37 cellular contexts compared by ENCODE assay signal in genomic region chr6:36487698-36488097, GRCh38. TPM values are rescaled to one million over a fixed set of nuclear protein-coding genes. Genes with fewer than 3 reads are reported as not detected.
DNase-seq lines count a peak whose midpoint lies in the region; ATAC-seq, FAIRE-seq and TF ChIP-seq lines count a peak whose summit lies in the region.
"Had no signal": no experiment of that assay in that cellular context is flagged by ENCODE, and none has a peak within 500 bp of the region (broad histone marks: within the 10 kb centered on the region; RNA-seq: fewer than 3 reads in every experiment).

No MANE protein-coding gene starts in this region.

- no peaks in the 10 kb centered on the region for H3K79me2 ChIP-seq in HepG2 (ENCODE audit: insufficient read depth, low read length)

- H3K9me3 Mint-ChIP-seq in effector memory CD8-positive, alpha-beta T cell = no peaks in the 10 kb centered on the region
- H3K9me3 Mint-ChIP-seq: activated naive CD8-positive, alpha-beta T cell treated with anti-CD3 and anti-CD28 coated beads, Interleukin-2, amount 10 ng/mL, durations not matched to agents 7 days and 5 days; activated T-helper 2 cell treated with anti-CD3 and anti-CD28 coated beads, Interferon-gamma antibody, Interleukin-2, Interleukin-4, amounts not matched to agents 10 μg/mL and 5 μg/mL and 100 μg/mL, durations not matched to agents 14 hours and 24 hours and 36 hours; nephron; stimulated activated naive B cell treated with anti-CD40 and anti-IgM and Interleukin-4, amounts not matched to agents 10 μg/mL and 1 μg/mL and 100 μg/mL, for 72 hours had no signal

- H3K4me2 ChIP-seq in HepG2 (ENCODE audit: low read depth, low read length) = no peak overlapping the region
- H3K4me2 ChIP-seq: BLaER1 treated with 17β-estradiol and CSF1 and Interleukin-3, amounts not matched to agents 10 nM and 100 nM had no signal

- TF ChIP-seq CTCF in HepG2 (CRISPR knock-in tag; IDR thresholded peaks at IDR 0.05) = no peak
- no peak for TF ChIP-seq CTCF in right lobe of liver (IDR thresholded peaks at IDR 0.05)
- TF ChIP-seq CTCF in neutrophil (IDR thresholded peaks at IDR 0.05) = no peak

- H3K36me3 ChIP-seq in HepG2 (replicated peaks in 1 of 2; ENCODE audit: control insufficient read depth in 1 of 2, insufficient read depth in 2 of 2, low read length in 2 of 2) = peaks cover 7 to 26% of the 10 kb centered on the region in 2 experiments; a peak in 4 of 5 replicates
- peaks cover 0 to 28% (median 7%) of the 10 kb centered on the region in 4 donors for H3K36me3 ChIP-seq in right lobe of liver
- H3K36me3 ChIP-seq in neutrophil = peaks cover 46% of the 10 kb centered on the region

- in situ Hi-C loops in HepG2 (cut with HindIII; ENCODE audit: extremely low pct_ligation_motif_present, low pct_unique_long_range_greater_than_20kb) = no loop called here

- H3K27me3 ChIP-seq in HepG2 (ENCODE audit: control insufficient read depth in 1 of 2, insufficient read depth in 2 of 2, low read length in 2 of 2) (no peaks in the 10 kb centered on the region), right lobe of liver (no peaks in the 10 kb centered on the region), neutrophil (no peaks in the 10 kb centered on the region)
- H3K27me3 ChIP-seq: ascending aorta; BLaER1 treated with 17β-estradiol and CSF1 and Interleukin-3, amounts not matched to agents 10 nM and 100 nM; suprapubic skin; upper lobe of left lung had no signal

- H3K4me1 Mint-ChIP-seq in effector memory CD8-positive, alpha-beta T cell (ENCODE audit: low read depth in 2 of 2) = peaks cover 3 to 12% of the 10 kb centered on the region in 2 donors
- H3K4me1 Mint-ChIP-seq: stimulated activated naive B cell treated with anti-CD40 and anti-IgM and Interleukin-4, amounts not matched to agents 10 μg/mL and 1 μg/mL and 100 μg/mL, for 72 hours had no signal

- CTCF ChIA-PET in HepG2 (lab: Yijun Ruan, JAX; ENCODE audit: low intra/inter-chr PET ratio, low total read pairs) = no interaction called here

- H3K36me3 Mint-ChIP-seq in effector memory CD8-positive, alpha-beta T cell (ENCODE audit: insufficient read depth) = peaks cover 60% of the 10 kb centered on the region

- TF ChIP-seq POLR2A in HepG2 (IDR thresholded peaks at IDR 0.05; ENCODE audit: insufficient read depth in 1 of 2, low read depth in 2 of 2, low read length in 2 of 2) (no peak), right lobe of liver (IDR thresholded peaks at IDR 0.05) (no peak)

- no peaks in the 10 kb centered on the region for H4K20me1 ChIP-seq in HepG2 (ENCODE audit: insufficient read depth, low read length)

- H3K27ac Mint-ChIP-seq in effector memory CD8-positive, alpha-beta T cell = peak overlapping the region; percentile 52 to 59
- H3K27ac Mint-ChIP-seq: activated naive CD8-positive, alpha-beta T cell treated with anti-CD3 and anti-CD28 coated beads, Interleukin-2, amount 10 ng/mL, durations not matched to agents 7 days and 5 days; activated T-helper 2 cell treated with anti-CD3 and anti-CD28 coated beads, Interferon-gamma antibody, Interleukin-2, Interleukin-4, amounts not matched to agents 10 μg/mL and 5 μg/mL and 100 μg/mL, durations not matched to agents 14 hours and 24 hours and 36 hours; nephron; stimulated activated naive B cell treated with anti-CD40 and anti-IgM and Interleukin-4, amounts not matched to agents 10 μg/mL and 1 μg/mL and 100 μg/mL, for 72 hours had no signal

- H3K9me3 ChIP-seq in HepG2 (ENCODE audit: low read length) = no peaks in the 10 kb centered on the region
- no peaks in the 10 kb centered on the region for H3K9me3 ChIP-seq in right lobe of liver
- no peaks in the 10 kb centered on the region for H3K9me3 ChIP-seq in neutrophil
- H3K9me3 ChIP-seq: ascending aorta; BLaER1 treated with 17β-estradiol and CSF1 and Interleukin-3, amounts not matched to agents 10 nM and 100 nM; suprapubic skin; upper lobe of left lung had no signal

- peak; percentile 15 for FAIRE-seq in HepG2 (lab: Jason Lieb, UNC)
- FAIRE-seq: H54, keratinocyte had no signal

- H3K4me3 ChIP-seq in HepG2 (replicated peaks in 1 of 3; ENCODE audit: insufficient read depth in 1 of 3, low read depth in 2 of 3, low read length in 3 of 3) (no peak overlapping the region), right lobe of liver (no peak overlapping the region), neutrophil (ENCODE audit: low read depth in 1 of 2, low read length in 1 of 2) (no peak overlapping the region)
- H3K4me3 ChIP-seq: ascending aorta; BLaER1 treated with 17β-estradiol and CSF1 and Interleukin-3, amounts not matched to agents 10 nM and 100 nM; suprapubic skin; upper lobe of left lung had no signal

- POLR2A ChIA-PET in HepG2 (lab: Yijun Ruan, JAX) = no interaction called here

- no peak overlapping the region for H2AFZ ChIP-seq in HepG2 (ENCODE audit: low read length)

- ATAC-seq in HepG2 (no peak), right lobe of liver (no peak), HG02970 (IDR thresholded peaks at IDR 0.05; ENCODE audit: low FRiP score, unreplicated experiment) (no peak), GM18907 (IDR thresholded peaks at IDR 0.05; ENCODE audit: unreplicated experiment) (no peak)
- ATAC-seq in effector memory CD8-positive, alpha-beta T cell (replicated peaks) = no peak
- ATAC-seq: activated CD4-positive, CD25-positive, alpha-beta regulatory T cell treated with anti-CD3 and anti-CD28 coated beads, Interleukin-2, amount 50 U/mL, for 24 hours; Panc1; stimulated activated naive B cell treated with anti-CD40 and anti-IgM and Interleukin-4, amounts not matched to agents 10 μg/mL and 1 μg/mL and 100 μg/mL, for 72 hours had no signal

- intact Hi-C loops in HepG2 (cut with micrococcal nuclease; ENCODE audit: unreplicated experiment) (no loop called here), right lobe of liver (cut with DNase I) (loop anchor here in 1 of 2 donors (10.0 kb wide), 1 partner anchor 87 kb away; no protein-coding TSS in a partner anchor), posterior cingulate gyrus (cut with DNase I) (no loop called here)

- no peak overlapping the region for H3K4me3 Mint-ChIP-seq in effector memory CD8-positive, alpha-beta T cell
- H3K4me3 Mint-ChIP-seq: activated naive CD8-positive, alpha-beta T cell treated with anti-CD3 and anti-CD28 coated beads, Interleukin-2, amount 10 ng/mL, durations not matched to agents 7 days and 5 days; nephron; stimulated activated naive B cell treated with anti-CD40 and anti-IgM and Interleukin-4, amounts not matched to agents 10 μg/mL and 1 μg/mL and 100 μg/mL, for 72 hours had no signal

- H3K4me1 ChIP-seq in HepG2 (ENCODE audit: insufficient read depth, low read length) = peaks cover 16% of the 10 kb centered on the region
- no peaks in the 10 kb centered on the region for H3K4me1 ChIP-seq in right lobe of liver
- H3K4me1 ChIP-seq in neutrophil (ENCODE audit: control insufficient read depth in 1 of 2, insufficient read depth in 1 of 2, low read depth in 1 of 2, low read length in 1 of 2) = peaks cover 32 to 42% of the 10 kb centered on the region in 2 experiments
- H3K4me1 ChIP-seq: suprapubic skin had no signal

- no peaks in the 10 kb centered on the region for H3K27me3 Mint-ChIP-seq in effector memory CD8-positive, alpha-beta T cell
- H3K27me3 Mint-ChIP-seq: activated naive CD8-positive, alpha-beta T cell treated with anti-CD3 and anti-CD28 coated beads, Interleukin-2, amount 10 ng/mL, durations not matched to agents 7 days and 5 days; stimulated activated naive B cell treated with anti-CD40 and anti-IgM and Interleukin-4, amounts not matched to agents 10 μg/mL and 1 μg/mL and 100 μg/mL, for 72 hours had no signal

- 100% methylated on average over 1 of the region's 1 CpG for WGBS in HepG2 (ENCODE audit: low lambda C conversion rate)
- 100% methylated on average over 1 of the region's 1 CpG for WGBS in right lobe of liver (ENCODE audit: insufficient coverage, low coverage, low lambda C conversion rate, missing lambda C conversion rate)

- no TSS peak for BruUV-seq in HepG2 (replicated peaks; lab: Mats Ljungman, UMichigan)

- H3K27ac ChIP-seq in HepG2 (ENCODE audit: extremely low read length, insufficient read depth, low read length) = no peak overlapping the region
- H3K27ac ChIP-seq in right lobe of liver = no peak overlapping the region
- peak overlapping the region; percentile 81 for H3K27ac ChIP-seq in neutrophil
- H3K27ac ChIP-seq: ascending aorta; BLaER1 treated with 17β-estradiol and CSF1 and Interleukin-3, amounts not matched to agents 10 nM and 100 nM; HL-60; suprapubic skin; upper lobe of left lung had no signal

- TF ChIP-seq EP300 in HepG2 (IDR thresholded peaks at IDR 0.05; ENCODE audit: low read depth in 2 of 2, low read length in 2 of 2) = no peak
- TF ChIP-seq EP300 in HepG2 (CRISPR knock-in tag; IDR thresholded peaks at IDR 0.05; ENCODE audit: borderline replicate concordance) = no peak

- no peak for DNase-seq in HepG2 (ENCODE audit: low spot score)
- DNase-seq in right lobe of liver = no peak
- peak; percentile 19 for DNase-seq in HCEC 1CT
- no peak for DNase-seq in effector memory CD8-positive, alpha-beta T cell
- DNase-seq in posterior cingulate gyrus = no peak
- DNase-seq: ACHN; activated CD4-positive, alpha-beta T cell treated with anti-CD3 and anti-CD28 coated beads, Interleukin-2, amount 50 U/mL, for 4 hours; activated CD8-positive, alpha-beta memory T cell treated with anti-CD3 and anti-CD28 coated beads, Interleukin-2, amount 50 U/mL, for 4 hours; activated naive CD8-positive, alpha-beta T cell treated with anti-CD3 and anti-CD28 coated beads, Interleukin-2, amount 10 ng/mL, durations not matched to agents 7 days and 5 days; central memory CD4-positive, alpha-beta T cell; cortex of kidney; DMS79; effector memory CD4-positive, alpha-beta T cell; midbrain; NCI-H2107; NCI-H446; NCI-H748 treated with DMSO at 0.1 percent for 48 hours; Right ventricle myocardium superior; stimulated activated naive B cell treated with anti-CD40 and anti-IgM and Interleukin-4, amounts not matched to agents 10 μg/mL and 1 μg/mL and 100 μg/mL, for 72 hours; T-helper 2 cell; upper lobe of left lung had no signal

- TF ChIP-seq RAD21 in HepG2 (CRISPR knock-in tag; IDR thresholded peaks at IDR 0.05) = no peak

- no peak overlapping the region for H3K9ac ChIP-seq in HepG2 (ENCODE audit: insufficient read depth, low read depth, low read length)
- H3K9ac ChIP-seq: BLaER1 treated with 17β-estradiol and CSF1 and Interleukin-3, amounts not matched to agents 10 nM and 100 nM had no signal

RNA-seq across cellular contexts. Expression of gene KCTD20, which starts 44.9 kb away (rescaled TPM):
- total RNA-seq in HepG2 (2016; rRNA removed; fragmentation: Illumina TruSeq; extraction: Trizol) = 67.1 and 103 TPM in 2 replicates
- 26.7 and 28.2 TPM in 2 replicates for total RNA-seq in HepG2 (2016; cell fraction: cytosol; rRNA removed; fragmentation: Illumina TruSeq; extraction: Trizol; ENCODE audit: low read depth)
- 69.3 and 101 TPM in 2 replicates for total RNA-seq in HepG2 (2016; cell fraction: insoluble cytoplasmic fraction; rRNA removed; fragmentation: Illumina TruSeq; extraction: Trizol)
- 84.1 and 87.5 TPM in 2 replicates for total RNA-seq in HepG2 (2016; cell fraction: membrane; rRNA removed; fragmentation: Illumina TruSeq; extraction: Trizol)
- total RNA-seq in HepG2 (2016; cell fraction: nucleus; rRNA removed; fragmentation: Illumina TruSeq; extraction: Trizol) = 37.0 and 39.6 TPM in 2 replicates
- polyA plus RNA-seq in HepG2 (2011; rRNA removed) = 44.7 and 52.7 TPM in 2 replicates
- polyA plus RNA-seq in HepG2 (2011; cell fraction: cytosol; rRNA removed) = 32.0 and 41.2 TPM in 2 replicates
- 11.2 and 17.3 TPM in 2 replicates for polyA plus RNA-seq in HepG2 (2011; cell fraction: nucleus; rRNA removed)
- polyA plus RNA-seq in HepG2 (2012) = 41.8 and 45.4 TPM in 2 replicates
- polyA plus RNA-seq in HepG2 (2016; cell fraction: cytosol; fragmentation: Illumina TruSeq; extraction: Trizol; ENCODE audit: low read depth) = 20.4 and 21.4 TPM in 2 replicates
- polyA plus RNA-seq in HepG2 (2016; cell fraction: insoluble cytoplasmic fraction; fragmentation: Illumina TruSeq; extraction: Trizol; ENCODE audit: low read depth) = 58.8 and 61.0 TPM in 2 replicates
- 36.6 and 38.4 TPM in 2 replicates for polyA plus RNA-seq in HepG2 (2016; cell fraction: membrane; fragmentation: Illumina TruSeq; extraction: Trizol; ENCODE audit: low read depth)
- 28.5 and 29.9 TPM in 2 replicates for polyA plus RNA-seq in HepG2 (2016; cell fraction: nucleus; fragmentation: Illumina TruSeq; extraction: Trizol; ENCODE audit: insufficient read depth, low read depth)
- 78.2 and 137 TPM in 2 replicates for polyA minus RNA-seq in HepG2 (2011; rRNA and poly(A)+ RNA removed; ENCODE audit: low replicate concordance)
- polyA minus RNA-seq in HepG2 (2011; cell fraction: cytosol; rRNA and poly(A)+ RNA removed) = 45.6 and 62.7 TPM in 2 replicates
- 42.6 and 54.1 TPM in 2 replicates for polyA minus RNA-seq in HepG2 (2011; cell fraction: nucleus; rRNA and poly(A)+ RNA removed)
- total RNA-seq in right lobe of liver = 10 to 100 TPM; 24.8 to 48.8 (median 33.5) TPM

RNA-seq across cellular contexts. Expression of gene PXT1, which starts 45.0 kb away (rescaled TPM):
- not detected in 2 replicates for total RNA-seq in HepG2 (2016; rRNA removed; fragmentation: Illumina TruSeq; extraction: Trizol)
- total RNA-seq in HepG2 (2016; cell fraction: cytosol; rRNA removed; fragmentation: Illumina TruSeq; extraction: Trizol; ENCODE audit: low read depth) = 0.79 and 0.91 TPM in 2 replicates
- total RNA-seq in HepG2 (2016; cell fraction: insoluble cytoplasmic fraction; rRNA removed; fragmentation: Illumina TruSeq; extraction: Trizol) = 0.04 TPM in 1 of 2 replicates, not detected in the other
- total RNA-seq in HepG2 (2016; cell fraction: membrane; rRNA removed; fragmentation: Illumina TruSeq; extraction: Trizol) = 0.28 and 0.40 TPM in 2 replicates
- total RNA-seq in HepG2 (2016; cell fraction: nucleus; rRNA removed; fragmentation: Illumina TruSeq; extraction: Trizol) = 0.16 and 0.19 TPM in 2 replicates
- polyA plus RNA-seq in HepG2 (2011; rRNA removed) = 0.04 TPM in 1 of 2 replicates, not detected in the other
- polyA plus RNA-seq in HepG2 (2011; cell fraction: cytosol; rRNA removed) = 0.04 and 0.08 TPM in 2 replicates
- polyA plus RNA-seq in HepG2 (2011; cell fraction: nucleus; rRNA removed) = not detected in 2 replicates
- polyA plus RNA-seq in HepG2 (2012) = not detected in 2 replicates
- not detected in 2 replicates for polyA plus RNA-seq in HepG2 (2016; cell fraction: cytosol; fragmentation: Illumina TruSeq; extraction: Trizol; ENCODE audit: low read depth)
- polyA plus RNA-seq in HepG2 (2016; cell fraction: insoluble cytoplasmic fraction; fragmentation: Illumina TruSeq; extraction: Trizol; ENCODE audit: low read depth) = not detected in 2 replicates
- polyA plus RNA-seq in HepG2 (2016; cell fraction: membrane; fragmentation: Illumina TruSeq; extraction: Trizol; ENCODE audit: low read depth) = not detected in 2 replicates
- not detected in 2 replicates for polyA plus RNA-seq in HepG2 (2016; cell fraction: nucleus; fragmentation: Illumina TruSeq; extraction: Trizol; ENCODE audit: insufficient read depth, low read depth)
- 0.20 and 0.21 TPM in 2 replicates for polyA minus RNA-seq in HepG2 (2011; rRNA and poly(A)+ RNA removed; ENCODE audit: low replicate concordance)
- not detected in 2 replicates for polyA minus RNA-seq in HepG2 (2011; cell fraction: cytosol; rRNA and poly(A)+ RNA removed)
- polyA minus RNA-seq in HepG2 (2011; cell fraction: nucleus; rRNA and poly(A)+ RNA removed) = 0.25 and 0.26 TPM in 2 replicates
- total RNA-seq in right lobe of liver = under 1 TPM in 1 of 6 experiments, not detected in 5; 0.11 TPM
- total RNA-seq: ascending aorta, epithelial cell of proximal tubule, lower leg skin, skeletal muscle tissue, suprapubic skin had no signal

RNA-seq across cellular contexts. Expression of gene STK38, which starts 59.6 kb away (rescaled TPM):
- total RNA-seq in HepG2 (2016; rRNA removed; fragmentation: Illumina TruSeq; extraction: Trizol) = 20.7 and 25.5 TPM in 2 replicates
- total RNA-seq in HepG2 (2016; cell fraction: cytosol; rRNA removed; fragmentation: Illumina TruSeq; extraction: Trizol; ENCODE audit: low read depth) = 3.6 and 4.8 TPM in 2 replicates
- total RNA-seq in HepG2 (2016; cell fraction: insoluble cytoplasmic fraction; rRNA removed; fragmentation: Illumina TruSeq; extraction: Trizol) = 20.5 and 24.3 TPM in 2 replicates
- 8.8 and 9.2 TPM in 2 replicates for total RNA-seq in HepG2 (2016; cell fraction: membrane; rRNA removed; fragmentation: Illumina TruSeq; extraction: Trizol)
- 16.9 and 18.3 TPM in 2 replicates for total RNA-seq in HepG2 (2016; cell fraction: nucleus; rRNA removed; fragmentation: Illumina TruSeq; extraction: Trizol)
- 10.3 and 10.7 TPM in 2 replicates for polyA plus RNA-seq in HepG2 (2011; rRNA removed)
- 5.2 and 7.9 TPM in 2 replicates for polyA plus RNA-seq in HepG2 (2011; cell fraction: cytosol; rRNA removed)
- 17.4 and 18.6 TPM in 2 replicates for polyA plus RNA-seq in HepG2 (2011; cell fraction: nucleus; rRNA removed)
- polyA plus RNA-seq in HepG2 (2012) = 14.4 and 14.8 TPM in 2 replicates
- polyA plus RNA-seq in HepG2 (2016; cell fraction: cytosol; fragmentation: Illumina TruSeq; extraction: Trizol; ENCODE audit: low read depth) = 1.2 and 1.3 TPM in 2 replicates
- 21.9 and 22.8 TPM in 2 replicates for polyA plus RNA-seq in HepG2 (2016; cell fraction: insoluble cytoplasmic fraction; fragmentation: Illumina TruSeq; extraction: Trizol; ENCODE audit: low read depth)
- polyA plus RNA-seq in HepG2 (2016; cell fraction: membrane; fragmentation: Illumina TruSeq; extraction: Trizol; ENCODE audit: low read depth) = 4.0 and 4.3 TPM in 2 replicates
- polyA plus RNA-seq in HepG2 (2016; cell fraction: nucleus; fragmentation: Illumina TruSeq; extraction: Trizol; ENCODE audit: insufficient read depth, low read depth) = 34.7 and 34.8 TPM in 2 replicates
- 3.9 and 12.3 TPM in 2 replicates for polyA minus RNA-seq in HepG2 (2011; rRNA and poly(A)+ RNA removed; ENCODE audit: low replicate concordance)
- polyA minus RNA-seq in HepG2 (2011; cell fraction: cytosol; rRNA and poly(A)+ RNA removed) = 5.2 and 7.1 TPM in 2 replicates
- 11.6 and 14.5 TPM in 2 replicates for polyA minus RNA-seq in HepG2 (2011; cell fraction: nucleus; rRNA and poly(A)+ RNA removed)
- 10 to 100 TPM; 12.5 to 19.2 (median 16.1) TPM for total RNA-seq in right lobe of liver
